9 cellular contexts compared by ENCODE assay signal in genomic region chr17:45298546-45299285, GRCh38. TPM values are rescaled to one million over a fixed set of nuclear protein-coding genes. Genes with fewer than 3 reads are reported as not detected.
DNase-seq lines count a peak whose midpoint lies in the region; ATAC-seq, FAIRE-seq and TF ChIP-seq lines count a peak whose summit lies in the region.
"Had no signal": no experiment of that assay in that cellular context is flagged by ENCODE, and none has a peak within 500 bp of the region (broad histone marks: within the 10 kb centered on the region; RNA-seq: fewer than 3 reads in every experiment).

No MANE protein-coding gene starts in this region.

- H3K79me2 ChIP-seq in OCI-LY3 (ENCODE audit: low read length), result peaks cover 100% of the 10 kb centered on the region

- in situ Hi-C loops in gastrocnemius medialis (cut with MboI; ENCODE audit: low sequenced_read_pairs in 4 of 4) (no loop called here), ACHN (cut with HindIII; ENCODE audit: low pct_ligation_motif_present, low pct_unique_long_range_greater_than_20kb, low sequenced_read_pairs) (no loop called here)

- H3K9me3 ChIP-seq in OCI-LY3 (ENCODE audit: insufficient read depth, low read length) (no peaks in the 10 kb centered on the region), esophagus (ENCODE audit: control insufficient read depth in 2 of 2, insufficient read depth in 1 of 2, low read depth in 1 of 2, low read length in 1 of 2) (no peaks in the 10 kb centered on the region), gastrocnemius medialis (no peaks in the 10 kb centered on the region)

- intact Hi-C loops in gastrocnemius medialis (cut with DNase I; ENCODE audit: low total_unique reads) (loop anchor here (10.0 kb wide), 1 partner anchor 1524 kb away; the partner anchor contains the start of gene DUSP3), posterior vena cava (cut with DNase I) (no loop called here)

- H3K27ac ChIP-seq in OCI-LY3 (ENCODE audit: low read length) (peak overlapping the region; percentile 94), esophagus (ENCODE audit: low read depth in 2 of 2, low read length in 1 of 2) (peak overlapping the region; percentile 29 to 74), gastrocnemius medialis (peak overlapping the region; percentile 88 to 98 (median 94))

- H3K27me3 ChIP-seq in OCI-LY3 (ENCODE audit: low read depth, low read length) (no peaks in the 10 kb centered on the region), esophagus (ENCODE audit: control insufficient read depth in 1 of 2, insufficient read depth in 2 of 2, low read length in 2 of 2) (no peaks in the 10 kb centered on the region), gastrocnemius medialis (no peaks in the 10 kb centered on the region)

- H3K9ac ChIP-seq in OCI-LY3 (ENCODE audit: low read length), result peak overlapping the region; percentile 46

- FAIRE-seq in GM12891 (lab: Jason Lieb, UNC), result peak; percentile 87

- H2AFZ ChIP-seq in OCI-LY3 (ENCODE audit: low read depth, low read length), result no peak overlapping the region

- TF ChIP-seq CTCF in OCI-LY3 (IDR thresholded peaks at IDR 0.05; ENCODE audit: low read depth, low read length) (no peak), gastrocnemius medialis (IDR thresholded peaks at IDR 0.05 in 4 of 5, conservative IDR thresholded peaks at IDR 0.05 in 1 of 5) (no peak)

- H3K4me3 ChIP-seq in OCI-LY3 (ENCODE audit: low read length), result peak overlapping the region; percentile 8
- no peak overlapping the region for H3K4me3 ChIP-seq in esophagus (ENCODE audit: low read depth in 1 of 2, low read length in 2 of 2)
- H3K4me3 ChIP-seq in gastrocnemius medialis, result no peak overlapping the region

- H3K4me1 ChIP-seq in OCI-LY3 (ENCODE audit: low read length), result peaks cover 100% of the 10 kb centered on the region
- peaks cover 4 to 23% of the 10 kb centered on the region in 2 donors for H3K4me1 ChIP-seq in esophagus (ENCODE audit: control insufficient read depth in 2 of 2, insufficient read depth in 2 of 2, low read length in 1 of 2)
- H3K4me1 ChIP-seq in gastrocnemius medialis, result peaks cover 92 to 99% of the 10 kb centered on the region in 2 donors

- TF ChIP-seq POLR2A in GM12891 (IDR thresholded peaks at IDR 0.05; ENCODE audit: low read depth, low read length) (0 out of 2 replicates have a peak, but pooled peaks have one; percentile 10), gastrocnemius medialis (IDR thresholded peaks at IDR 0.05) (peak; percentile 14 to 35)

- H3K4me2 ChIP-seq in OCI-LY3 (ENCODE audit: low read length), result peak overlapping the region; percentile 69

- peaks cover 32% of the 10 kb centered on the region for H3K36me3 ChIP-seq in OCI-LY3 (replicated peaks; ENCODE audit: low read depth, low read length)
- H3K36me3 ChIP-seq in esophagus (ENCODE audit: control insufficient read depth in 2 of 2, insufficient read depth in 2 of 2, low read length in 1 of 2), result peaks cover 0 to 4% of the 10 kb centered on the region in 2 donors
- H3K36me3 ChIP-seq in gastrocnemius medialis, result no peaks in the 10 kb centered on the region

- 67 to 69% methylated on average over 8 of the region's 8 CpGs for WGBS in esophagus, 2 donors

- CTCF ChIA-PET in HEK293T (lab: Yijun Ruan, JAX), result no interaction called here

- H4K20me1 ChIP-seq in OCI-LY3 (ENCODE audit: insufficient read depth, low read length), result peaks cover 74% of the 10 kb centered on the region

- POLR2A ChIA-PET in HEK293T (lab: Yijun Ruan, JAX), result interaction anchor here (1.5 kb wide), 1 partner anchor 18 kb away, joined by 4 read pairs; the partner anchor contains the start of gene MAP3K14

- DNase-seq in GM12891 (ENCODE audit: insufficient read length, low spot score) (no peak), gastrocnemius medialis (peak; percentile 83 to 90), ACHN (no peak), posterior vena cava (ENCODE audit: low spot score) (no peak), HEK293T (ENCODE audit: extremely low spot score) (no peak)
- DNase-seq: activated CD4-positive, alpha-beta T cell treated with anti-CD3 and anti-CD28 coated beads for 48 hours; NCI-H510A had no signal

- ATAC-seq in gastrocnemius medialis, result peak; percentile 51 to 74

TF ChIP-seq in GM12891, 5 proteins besides CTCF, POLR2A, EP300 and RAD21:
- TF ChIP-seq POLR2AphosphoS5 (IDR thresholded peaks at IDR 0.05; ENCODE audit: low read depth, low read length) (no peak), SPI1 (IDR thresholded peaks at IDR 0.05; ENCODE audit: low read depth, low read length) (no peak), POU2F2 (IDR thresholded peaks at IDR 0.05; ENCODE audit: low read depth, low read length) (no peak), TAF1 (IDR thresholded peaks at IDR 0.05; ENCODE audit: low read depth, low read length) (no peak)

TF ChIP-seq in HEK293T, 16 proteins besides CTCF, POLR2A, EP300 and RAD21:
- TF ChIP-seq SUZ12 (IDR thresholded peaks at IDR 0.05), result no peak
- no peak for TF ChIP-seq L3MBTL2 (conservative IDR thresholded peaks at IDR 0.05)
- TF ChIP-seq PKNOX1 (IDR thresholded peaks at IDR 0.05), result no peak
- TF ChIP-seq HDGF (IDR thresholded peaks at IDR 0.05; ENCODE audit: borderline replicate concordance), result no peak
- no peak for TF ChIP-seq LEF1 (IDR thresholded peaks at IDR 0.05; ENCODE audit: borderline replicate concordance)
- TF ChIP-seq SP1 (IDR thresholded peaks at IDR 0.05), result no peak

RNA-seq across cellular contexts. Expression of gene MAP3K14, which starts 18.1 kb away (rescaled TPM):
- polyA plus RNA-seq in GM12891 (2012; ENCODE audit: low read depth, missing spikeins), result 12.4 TPM
- 1 to 10 TPM; 8.0 to 9.2 TPM for polyA plus RNA-seq in esophagus
- total RNA-seq in gastrocnemius medialis, result 10 to 100 TPM; 18.0 to 62.8 (median 34.0) TPM
- total RNA-seq in posterior vena cava, result 1 to 10 TPM; 9.1 to 9.7 TPM

RNA-seq across cellular contexts. Expression of gene SPATA32, which starts 36.8 kb away (rescaled TPM):
- polyA plus RNA-seq in GM12891 (2012; ENCODE audit: low read depth, missing spikeins), result 0.35 TPM
- not detected for polyA plus RNA-seq in esophagus
- total RNA-seq in gastrocnemius medialis, result not detected
- total RNA-seq in posterior vena cava, result not detected

Comparison
In these comparisons a context has a peak if more than half of its experiments do, and no peak if none do; other contexts are left out.
1. DNase-seq: peak in gastrocnemius medialis (2 of 2); none in GM12891 (single experiment), ACHN (single experiment), posterior vena cava (single experiment) and HEK293T (single experiment).
2. Peak in every context shown above with its lines, with median percentiles within 50 percentile points of each other: H3K27ac ChIP-seq.